14 cellular contexts compared by ENCODE assay signal in the genomic region with DNA sequence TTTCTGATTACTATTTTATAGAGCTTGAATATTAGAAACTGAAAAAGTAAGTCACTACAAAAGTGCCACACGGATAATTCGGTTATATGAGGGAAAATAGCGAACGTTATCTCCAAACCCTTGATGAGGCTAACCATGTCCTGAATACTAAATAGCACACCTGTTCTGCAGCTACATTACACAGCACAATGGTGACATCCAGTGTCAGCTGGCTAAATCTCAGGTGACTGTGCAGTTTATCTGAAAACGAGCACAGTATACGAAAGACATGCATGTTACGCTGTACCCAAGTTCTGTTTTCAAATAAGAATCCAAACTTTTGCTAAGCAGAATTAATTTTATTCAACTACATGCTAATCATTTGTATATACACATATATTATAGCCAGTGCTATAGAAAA. TPM values are rescaled to one million over a fixed set of nuclear protein-coding genes. Genes with fewer than 3 reads are reported as not detected.
DNase-seq lines count a peak whose midpoint lies in the region; TF ChIP-seq lines count a peak whose summit lies in the region.
"Had no signal": no experiment of that assay in that cellular context is flagged by ENCODE, and none has a peak within 500 bp of the region (broad histone marks: within the 10 kb centered on the region; RNA-seq: fewer than 3 reads in every experiment).

No MANE protein-coding gene starts in this region.

- H3K4me1 ChIP-seq in breast epithelium (no peaks in the 10 kb centered on the region), neuronal stem cell (ENCODE audit: control insufficient read depth in 2 of 2, insufficient read depth in 1 of 2, low read depth in 1 of 2, low read length in 2 of 2) (no peaks in the 10 kb centered on the region)
- H3K4me1 ChIP-seq: prostate gland had no signal

- no peak for TF ChIP-seq POLR2A in breast epithelium (IDR thresholded peaks at IDR 0.05)

- H3K27me3 ChIP-seq in breast epithelium (no peaks in the 10 kb centered on the region), neuronal stem cell (ENCODE audit: control insufficient read depth in 3 of 3, insufficient read depth in 3 of 3, low read depth in 1 of 3, low read length in 3 of 3) (no peaks in the 10 kb centered on the region)

- no peaks in the 10 kb centered on the region for H3K79me1 ChIP-seq in neuronal stem cell (ENCODE audit: low read depth, low read length)

- no peak overlapping the region for H3K18ac ChIP-seq in neuronal stem cell (ENCODE audit: low read length)

- no peak overlapping the region for H3K14ac ChIP-seq in neuronal stem cell (ENCODE audit: low read length)

- H2BK120ac ChIP-seq in neuronal stem cell (ENCODE audit: low read depth, low read length): no peak overlapping the region

- TF ChIP-seq CTCF in breast epithelium (IDR thresholded peaks at IDR 0.05): peak in 2 of 3 donors; percentile 45 to 47

- no peak overlapping the region for H2AFZ ChIP-seq in neuronal stem cell (ENCODE audit: low read length)

- no peak overlapping the region for H3K27ac ChIP-seq in breast epithelium
- H3K27ac ChIP-seq in neuronal stem cell (replicated peaks; ENCODE audit: low read length): no peak overlapping the region
- H3K27ac ChIP-seq in substantia nigra (ENCODE audit: low read depth, low read length, poor library complexity, severe bottlenecking): no peak overlapping the region
- H3K27ac ChIP-seq: HL-60, prostate gland had no signal

- no peak overlapping the region for H4K91ac ChIP-seq in neuronal stem cell (ENCODE audit: low read depth, low read length, poor library complexity)

- no peak overlapping the region for H3K4me2 ChIP-seq in neuronal stem cell (ENCODE audit: insufficient read depth, low read length, poor library complexity, severe bottlenecking)

- no peak overlapping the region for H4K8ac ChIP-seq in neuronal stem cell (ENCODE audit: low read depth, low read length)

- DNase-seq in DMS 273 (lab: John Stamatoyannopoulos, UW; ENCODE audit: unreplicated experiment) (peak; percentile 3), DMS 273 treated with DMSO at 0.1 percent for 48 hours (lab: John Stamatoyannopoulos, UW) (no peak), NCI-H2171 (lab: John Stamatoyannopoulos, UW) (peak; percentile 15), breast epithelium (ENCODE audit: low spot score in 2 of 2) (no peak), neuronal stem cell (ENCODE audit: low spot score) (no peak), substantia nigra (lab: John Stamatoyannopoulos, UW) (no peak), epidermal melanocyte (ENCODE audit: insufficient read length, low spot score) (no peak), H4 (ENCODE audit: low spot score) (no peak)
- DNase-seq: 8988T, left ventricle myocardium superior, NCI-H2227 treated with DMSO at 0.1 percent for 48 hours had no signal

- peak overlapping the region; percentile 50 for H3K9ac ChIP-seq in neuronal stem cell (ENCODE audit: low read depth, low read length, poor library complexity)

- H3K9me3 ChIP-seq in breast epithelium (no peaks in the 10 kb centered on the region), neuronal stem cell (replicated peaks in 1 of 2; ENCODE audit: control insufficient read depth in 2 of 2, insufficient read depth in 1 of 2, low read depth in 1 of 2, low read length in 2 of 2) (no peaks in the 10 kb centered on the region)
- H3K9me3 ChIP-seq: prostate gland had no signal

- H3K4ac ChIP-seq in neuronal stem cell (ENCODE audit: low read length): no peak overlapping the region

- WGBS in neuronal stem cell (ENCODE audit: extremely low coverage in 2 of 2, insufficient read length in 2 of 2, insufficient replicate concordance in 1 of 2), 2 donors: no CpG with 5 or more reads among the region's 7 CpGs

- intact Hi-C loops in breast epithelium (cut with DNase I; ENCODE audit: low total_unique reads): no loop called here

- no peak overlapping the region for H2AK5ac ChIP-seq in neuronal stem cell (ENCODE audit: low read depth, low read length)

- no peak overlapping the region for H2BK15ac ChIP-seq in neuronal stem cell (ENCODE audit: low read length)

- H3K4me3 ChIP-seq in breast epithelium (no peak overlapping the region), neuronal stem cell (ENCODE audit: low read length in 2 of 2) (no peak overlapping the region)
- H3K4me3 ChIP-seq: prostate gland had no signal

- H2BK5ac ChIP-seq in neuronal stem cell (ENCODE audit: low read length): no peak overlapping the region

- H3K36me3 ChIP-seq in breast epithelium: no peaks in the 10 kb centered on the region
- no peaks in the 10 kb centered on the region for H3K36me3 ChIP-seq in neuronal stem cell (replicated peaks in 1 of 2; ENCODE audit: control insufficient read depth in 2 of 2, insufficient read depth in 2 of 2, low read length in 2 of 2)
- H3K36me3 ChIP-seq: prostate gland had no signal

- no peak overlapping the region for H3K23ac ChIP-seq in neuronal stem cell (ENCODE audit: low read depth, low read length, poor library complexity)

- H2BK12ac ChIP-seq in neuronal stem cell (ENCODE audit: low read length): no peak overlapping the region

RNA-seq across cellular contexts. Expression of a gene that starts 9.0 kb away (rescaled TPM):
- total RNA-seq in breast epithelium: 1 to 10 TPM; 6.6 to 9.6 (median 8.5) TPM
- polyA plus RNA-seq in neuronal stem cell (2013, experiment 1 of 2): 0.13 TPM
- 0.11 TPM for polyA plus RNA-seq in neuronal stem cell (2013, experiment 2 of 2)
- total RNA-seq in H4 (2014; rRNA removed; shearing (Covaris generic)): not detected in 2 replicates
- total RNA-seq: T-helper 1 cell treated with Interleukin-12 subunit alpha and Interleukin-12 subunit beta and Interleukin-4 antibody, amounts not matched to agents 30 ng/mL and 1 ng/mL, for 36 hours had no signal

Comparison
In these comparisons a context has a peak if more than half of its experiments do, and no peak if none do; other contexts are left out.
1. DNase-seq: peak in DMS 273 (single experiment) and NCI-H2171 (single experiment); none in DMS 273 treated with DMSO at 0.1 percent for 48 hours (single experiment), breast epithelium (0 of 2), neuronal stem cell (single experiment), substantia nigra (0 of 49), epidermal melanocyte (single experiment) and H4 (single experiment).